9 cellular contexts compared by ENCODE assay signal in genomic region chr18:5238371-5238758, GRCh38. TPM values are rescaled to one million over a fixed set of nuclear protein-coding genes. Genes with fewer than 3 reads are reported as not detected.
A peak's percentile ranks its signal among the peaks of the same experiment; 100 is the strongest.
DNase-seq lines count a peak whose midpoint lies in the region; ATAC-seq and TF ChIP-seq lines count a peak whose summit lies in the region.
"Had no signal": no experiment of that assay in that cellular context is flagged by ENCODE, and none has a peak within 500 bp of the region (broad histone marks: within the 10 kb centered on the region; RNA-seq: fewer than 3 reads in every experiment).

No MANE protein-coding gene starts in this region.

- intact Hi-C loops in Calu3 (cut with micrococcal nuclease; ENCODE audit: unreplicated experiment): loop anchor here (5.0 kb wide), 1 partner anchor 49 kb away; no protein-coding TSS in a partner anchor

- CTCF ChIA-PET in Calu3 (lab: Charles Lee): no interaction called here

- H3K36me3 ChIP-seq in HUES48 (ENCODE audit: control insufficient read depth, insufficient read depth, low read length): no peaks in the 10 kb centered on the region; the same call in 1 of the 2 replicates

- no peaks in the 10 kb centered on the region for H3K9me3 ChIP-seq in HUES48 (ENCODE audit: control insufficient read depth, insufficient read depth, low read length)

- H3K9ac ChIP-seq in HUES48 (ENCODE audit: low read depth, low read length): peak overlapping the region; percentile 86

- H3K4me1 ChIP-seq in HUES48 (ENCODE audit: control insufficient read depth, insufficient read depth, low read length): peaks cover 15% of the 10 kb centered on the region

- no TSS peak for BruUV-seq in Calu3 (replicated peaks; lab: Mats Ljungman, UMichigan)

- H3K27me3 ChIP-seq in HUES48 (ENCODE audit: control insufficient read depth, insufficient read depth, low read length): peaks cover 13% of the 10 kb centered on the region

- H3K9me3 Mint-ChIP-seq in Calu3 (ENCODE audit: low read depth, unreplicated experiment) (peaks cover 2% of the 10 kb centered on the region), mesothelial cell of epicardium (no peaks in the 10 kb centered on the region)
- H3K9me3 Mint-ChIP-seq in effector memory CD8-positive, alpha-beta T cell: no peaks in the 10 kb centered on the region
- H3K9me3 Mint-ChIP-seq in stimulated activated effector memory CD8-positive, alpha-beta T cell treated with anti-CD3 and anti-CD28 coated beads, Interleukin-12 subunit alpha, Interleukin-12 subunit beta, amount 100 ng/mL, for 72 hours: no peaks in the 10 kb centered on the region

- peak overlapping the region; percentile 91 for H3K4me3 Mint-ChIP-seq in Calu3 (ENCODE audit: low read depth, unreplicated experiment)
- peak overlapping the region; percentile 94 for H3K4me3 Mint-ChIP-seq in effector memory CD8-positive, alpha-beta T cell
- H3K4me3 Mint-ChIP-seq in mesothelial cell of epicardium: peak overlapping the region; percentile 95
- peak overlapping the region; percentile 91 for H3K4me3 Mint-ChIP-seq in stimulated activated effector memory CD8-positive, alpha-beta T cell treated with anti-CD3 and anti-CD28 coated beads, Interleukin-12 subunit alpha, Interleukin-12 subunit beta, amount 100 ng/mL, for 72 hours

- TF ChIP-seq CTCF in Calu3 (IDR thresholded peaks at IDR 0.05; ENCODE audit: unreplicated experiment) (no peak), mesothelial cell of epicardium (IDR thresholded peaks at IDR 0.05; ENCODE audit: unreplicated experiment) (no peak)

- H3K27me3 Mint-ChIP-seq in Calu3 (ENCODE audit: unreplicated experiment) (no peaks in the 10 kb centered on the region), mesothelial cell of epicardium (ENCODE audit: low read depth) (peaks cover 13% of the 10 kb centered on the region)
- peaks cover 0 to 12% of the 10 kb centered on the region in 2 donors for H3K27me3 Mint-ChIP-seq in effector memory CD8-positive, alpha-beta T cell

- DNase-seq in Calu3 (peak; percentile 46), mesothelial cell of epicardium (ENCODE audit: low spot score in 2 of 2, unreplicated experiment in 2 of 2) (peak; percentile 30 to 60), 8988T (no peak)
- peak; percentile 21 to 28 for DNase-seq in activated CD4-positive, alpha-beta T cell treated with anti-CD3 and anti-CD28 coated beads, Interleukin-2, amount 50 U/mL, for 4 hours
- DNase-seq in effector memory CD8-positive, alpha-beta T cell: peak in 1 of 3 experiments; percentile 32
- no peak for DNase-seq in stimulated activated effector memory CD8-positive, alpha-beta T cell treated with anti-CD3 and anti-CD28 coated beads, Interleukin-12 subunit alpha, Interleukin-12 subunit beta, amount 100 ng/mL, for 72 hours (ENCODE audit: low spot score in 2 of 2)

- peak overlapping the region; percentile 95 for H3K27ac Mint-ChIP-seq in Calu3 (ENCODE audit: unreplicated experiment)
- peak overlapping the region; percentile 97 to 98 for H3K27ac Mint-ChIP-seq in effector memory CD8-positive, alpha-beta T cell
- peak overlapping the region; percentile 99 for H3K27ac Mint-ChIP-seq in mesothelial cell of epicardium
- peak overlapping the region; percentile 96 for H3K27ac Mint-ChIP-seq in stimulated activated effector memory CD8-positive, alpha-beta T cell treated with anti-CD3 and anti-CD28 coated beads, Interleukin-12 subunit alpha, Interleukin-12 subunit beta, amount 100 ng/mL, for 72 hours

- H3K27ac ChIP-seq in HUES48 (ENCODE audit: low read depth, low read length): peak overlapping the region; percentile 97

- H3K36me3 Mint-ChIP-seq in Calu3 (ENCODE audit: insufficient read depth, unreplicated experiment): peaks cover 28% of the 10 kb centered on the region
- H3K36me3 Mint-ChIP-seq in effector memory CD8-positive, alpha-beta T cell (ENCODE audit: insufficient read depth): peaks cover 29% of the 10 kb centered on the region
- H3K36me3 Mint-ChIP-seq in mesothelial cell of epicardium: peaks cover 27% of the 10 kb centered on the region
- H3K36me3 Mint-ChIP-seq in stimulated activated effector memory CD8-positive, alpha-beta T cell treated with anti-CD3 and anti-CD28 coated beads, Interleukin-12 subunit alpha, Interleukin-12 subunit beta, amount 100 ng/mL, for 72 hours: peaks cover 32% of the 10 kb centered on the region

- no peaks in the 10 kb centered on the region for H3K4me1 Mint-ChIP-seq in Calu3 (ENCODE audit: low read depth, unreplicated experiment)
- peaks cover 16 to 50% of the 10 kb centered on the region in 2 donors for H3K4me1 Mint-ChIP-seq in effector memory CD8-positive, alpha-beta T cell (ENCODE audit: low read depth in 2 of 2)
- peaks cover 28% of the 10 kb centered on the region for H3K4me1 Mint-ChIP-seq in mesothelial cell of epicardium
- H3K4me1 Mint-ChIP-seq in stimulated activated effector memory CD8-positive, alpha-beta T cell treated with anti-CD3 and anti-CD28 coated beads, Interleukin-12 subunit alpha, Interleukin-12 subunit beta, amount 100 ng/mL, for 72 hours: peaks cover 11% of the 10 kb centered on the region

- peak overlapping the region; percentile 83 for H3K4me3 ChIP-seq in HUES48 (ENCODE audit: low read depth, low read length)

- peak; percentile 30 for ATAC-seq in GM21360 (IDR thresholded peaks at IDR 0.05; ENCODE audit: unreplicated experiment)
- peak; percentile 54 for ATAC-seq in effector memory CD8-positive, alpha-beta T cell (replicated peaks)
- ATAC-seq in stimulated activated effector memory CD8-positive, alpha-beta T cell treated with anti-CD3 and anti-CD28 coated beads, Interleukin-12 subunit alpha, Interleukin-12 subunit beta, amount 100 ng/mL, for 72 hours: peak; percentile 76

RNA-seq across cellular contexts. Expression of gene AKAIN1, which starts 41.3 kb away (rescaled TPM):
- total RNA-seq in Calu3 (2022) (not detected in 2 replicates), mesothelial cell of epicardium (not detected in 3 replicates)
- total RNA-seq: T-helper 1 cell treated with Interleukin-12 subunit alpha and Interleukin-12 subunit beta and Interleukin-4 antibody, amounts not matched to agents 30 ng/mL and 1 ng/mL, for 36 hours had no signal

RNA-seq across cellular contexts. Expression of gene ZBTB14, which starts 57.2 kb away (rescaled TPM):
- total RNA-seq in Calu3 (2022): 10.8 and 12.9 TPM in 2 replicates
- 14.6 to 15.4 TPM (median 14.9 TPM) in 3 replicates for total RNA-seq in mesothelial cell of epicardium

Comparison
In these comparisons a context has a peak if more than half of its experiments do, and no peak if none do; other contexts are left out.
1. DNase-seq: peak in Calu3 (single experiment), activated CD4-positive, alpha-beta T cell treated with anti-CD3 and anti-CD28 coated beads, Interleukin-2, amount 50 U/mL, for 4 hours (2 of 2) and mesothelial cell of epicardium (2 of 2); none in stimulated activated effector memory CD8-positive, alpha-beta T cell treated with anti-CD3 and anti-CD28 coated beads, Interleukin-12 subunit alpha, Interleukin-12 subunit beta, amount 100 ng/mL, for 72 hours (0 of 2) and 8988T (single experiment).
2. Peak in every context shown above with its lines, with median percentiles within 50 percentile points of each other: H3K27ac Mint-ChIP-seq, H3K4me3 Mint-ChIP-seq and ATAC-seq.